1 cellular context compared by ENCODE assay signal in genomic region chr16:30741461-30741914, GRCh38.
TF ChIP-seq lines count a peak whose summit lies in the region.

No MANE protein-coding gene starts in this region.

TF ChIP-seq in GM12878, 131 proteins besides CTCF, POLR2A, EP300 and RAD21:
- no peak for TF ChIP-seq YBX1 (IDR thresholded peaks at IDR 0.05)
- TF ChIP-seq ZZZ3 (IDR thresholded peaks at IDR 0.05; ENCODE audit: control insufficient read depth, insufficient read length, low read depth): no peak
- TF ChIP-seq PBX3 (IDR thresholded peaks at IDR 0.05; ENCODE audit: insufficient replicate concordance, low read depth, low read length): no peak
- TF ChIP-seq PAX8 (IDR thresholded peaks at IDR 0.05): no peak
- no peak for TF ChIP-seq MTA2 (IDR thresholded peaks at IDR 0.05; ENCODE audit: low read depth)
- TF ChIP-seq POU2F2 (IDR thresholded peaks at IDR 0.05; ENCODE audit: borderline replicate concordance, low read depth, low read length): no peak
- TF ChIP-seq WRNIP1 (IDR thresholded peaks at IDR 0.05; ENCODE audit: borderline replicate concordance, low read depth, low read length): no peak
- TF ChIP-seq FOXK2 (IDR thresholded peaks at IDR 0.05): no peak
- TF ChIP-seq E4F1 (IDR thresholded peaks at IDR 0.05; ENCODE audit: borderline replicate concordance, partially characterized antibody): no peak
- TF ChIP-seq CREM (IDR thresholded peaks at IDR 0.05; ENCODE audit: low read depth): no peak
- no peak for TF ChIP-seq ZBTB11 (CRISPR knock-in tag; IDR thresholded peaks at IDR 0.05)
- TF ChIP-seq FOS (IDR thresholded peaks at IDR 0.05; ENCODE audit: borderline replicate concordance, extremely low read depth, insufficient read length): no peak
- no peak for TF ChIP-seq ESRRA (IDR thresholded peaks at IDR 0.05; ENCODE audit: low read length)
- TF ChIP-seq SUZ12 (IDR thresholded peaks at IDR 0.05; ENCODE audit: unreplicated experiment): no peak
- TF ChIP-seq CBX3 (IDR thresholded peaks at IDR 0.05; ENCODE audit: borderline replicate concordance, low read depth): no peak
- TF ChIP-seq CHD4 (IDR thresholded peaks at IDR 0.05): no peak
- TF ChIP-seq CUX1 (IDR thresholded peaks at IDR 0.05; ENCODE audit: insufficient replicate concordance, low read depth, low read length): no peak
- TF ChIP-seq E2F4 (IDR thresholded peaks at IDR 0.05; ENCODE audit: low read depth, low read length): no peak
- TF ChIP-seq RFX5 (IDR thresholded peaks at IDR 0.05; ENCODE audit: low read depth, low read length): no peak
- TF ChIP-seq TBL1XR1 (IDR thresholded peaks at IDR 0.05; ENCODE audit: low read depth, low read length): no peak
